Comparison of ENCODE assay signal across 1 cellular context in the genomic region with DNA sequence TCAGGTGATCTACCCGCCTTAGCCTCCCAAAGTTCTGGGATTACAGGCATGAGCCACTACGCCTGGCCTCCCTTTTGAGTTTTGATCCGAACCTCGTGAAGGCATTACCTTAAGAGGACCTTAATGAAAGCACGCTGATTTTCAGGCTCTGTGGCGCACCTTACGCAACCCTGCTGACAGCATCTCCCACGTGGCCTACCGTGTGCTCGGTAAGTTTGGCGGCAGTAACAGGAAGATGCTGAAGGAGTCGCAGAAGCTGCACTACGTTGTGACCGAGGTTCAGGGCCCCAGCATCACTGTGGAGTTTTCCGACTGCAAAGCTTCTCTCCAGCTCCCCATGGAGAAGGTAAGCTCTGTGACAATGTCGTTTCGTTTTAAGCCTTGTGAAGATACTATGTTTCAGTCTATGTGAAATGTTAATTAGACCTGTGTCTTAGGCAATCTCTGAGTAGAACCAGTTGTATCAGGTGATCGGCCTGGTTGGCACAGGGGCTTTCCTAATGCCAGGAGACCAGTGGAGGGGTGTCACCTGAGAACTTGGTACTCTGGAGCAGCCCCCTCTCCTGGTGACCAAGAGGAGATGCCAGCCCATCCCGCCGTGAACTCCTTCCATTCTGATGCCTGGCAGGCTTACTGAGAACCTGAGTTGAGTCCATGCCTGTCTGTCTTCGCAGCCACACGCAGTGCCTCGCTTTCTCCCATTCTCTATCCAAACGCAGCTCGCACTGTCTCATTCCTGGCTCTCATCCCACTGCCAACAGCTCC.
TF ChIP-seq lines count a peak whose summit lies in the region.

No MANE protein-coding gene starts in this region.

TF ChIP-seq in IMR-90, 13 proteins besides CTCF, POLR2A, EP300 and RAD21 (continued from another document):
- TF ChIP-seq, protein P1, sequence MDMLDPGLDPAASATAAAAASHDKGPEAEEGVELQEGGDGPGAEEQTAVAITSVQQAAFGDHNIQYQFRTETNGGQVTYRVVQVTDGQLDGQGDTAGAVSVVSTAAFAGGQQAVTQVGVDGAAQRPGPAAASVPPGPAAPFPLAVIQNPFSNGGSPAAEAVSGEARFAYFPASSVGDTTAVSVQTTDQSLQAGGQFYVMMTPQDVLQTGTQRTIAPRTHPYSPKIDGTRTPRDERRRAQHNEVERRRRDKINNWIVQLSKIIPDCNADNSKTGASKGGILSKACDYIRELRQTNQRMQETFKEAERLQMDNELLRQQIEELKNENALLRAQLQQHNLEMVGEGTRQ (IDR thresholded peaks at IDR 0.05; ENCODE audit: low read depth, low read length) = no peak
- TF ChIP-seq SMC3 (IDR thresholded peaks at IDR 0.05; ENCODE audit: low read depth, low read length) = no peak
- no peak for TF ChIP-seq FOS (IDR thresholded peaks at IDR 0.05; ENCODE audit: low read depth, low read length)
- peak; percentile 32; the same call in 1 of the 2 replicates for TF ChIP-seq CEBPB (IDR thresholded peaks at IDR 0.05; ENCODE audit: low read depth, low read length)
